21 cellular contexts compared by ENCODE assay signal in genomic region chr2:231397928-231398294, GRCh38. TPM values are rescaled to one million over a fixed set of nuclear protein-coding genes. Genes with fewer than 3 reads are reported as not detected.
A peak's percentile ranks its signal among the peaks of the same experiment; 100 is the strongest.
DNase-seq lines count a peak whose midpoint lies in the region; ATAC-seq, FAIRE-seq and TF ChIP-seq lines count a peak whose summit lies in the region.
"Had no signal": no experiment of that assay in that cellular context is flagged by ENCODE, and none has a peak within 500 bp of the region (broad histone marks: within the 10 kb centered on the region; RNA-seq: fewer than 3 reads in every experiment).

No MANE protein-coding gene starts in this region.

- H3K9me3 ChIP-seq in kidney (ENCODE audit: control insufficient read depth in 1 of 2, low read length in 2 of 2) = no peaks in the 10 kb centered on the region
- no peaks in the 10 kb centered on the region for H3K9me3 ChIP-seq in tibial artery
- H3K9me3 ChIP-seq: BE2C had no signal

- peak overlapping the region; percentile 62 for H3K27ac ChIP-seq in caudate nucleus (ENCODE audit: low read depth, low read length)
- H3K27ac ChIP-seq in kidney (ENCODE audit: low read depth in 2 of 2, low read length in 2 of 2) = no peak overlapping the region
- no peak overlapping the region for H3K27ac ChIP-seq in rectal smooth muscle tissue (ENCODE audit: low read depth, low read length)
- H3K27ac ChIP-seq in tibial artery = no peak overlapping the region
- H3K27ac ChIP-seq: 22Rv1 had no signal

- TF ChIP-seq CTCF in kidney (IDR thresholded peaks at IDR 0.05; ENCODE audit: borderline replicate concordance, extremely low read depth, insufficient read depth) (no peak), tibial artery (IDR thresholded peaks at IDR 0.05) (no peak)

- H3K27me3 ChIP-seq in rectal smooth muscle tissue (ENCODE audit: control insufficient read depth, insufficient read depth, low read length) (no peaks in the 10 kb centered on the region), tibial artery (peaks cover 0 to 30% of the 10 kb centered on the region in 2 donors)
- H3K27me3 ChIP-seq: BE2C had no signal

- H3K9ac ChIP-seq in kidney (ENCODE audit: low read length in 2 of 2) (no peak overlapping the region), rectal smooth muscle tissue (ENCODE audit: low read length) (no peak overlapping the region)

- no peak for FAIRE-seq in kidney (lab: Jason Lieb, UNC)
- FAIRE-seq: GM12878 had no signal

- DNase-seq in Right ventricle myocardium superior (peak; percentile 22), Right ventricle myocardium inferior (ENCODE audit: missing footprints) (no peak), caudate nucleus (lab: John Stamatoyannopoulos, UW) (no peak), kidney (peak; percentile 60), HT-29 (ENCODE audit: low spot score) (no peak), tibial artery (no peak), sciatic nerve (ENCODE audit: low spot score) (no peak)
- DNase-seq: BE2C; CD4-positive, CD25-positive, alpha-beta regulatory T cell; COR-L47; GOT3; Karpas-422; NCI-H1417 treated with DMSO at 0.1 percent for 48 hours; NCI-H187 treated with DMSO at 0.1 percent for 48 hours; NCI-H2227 treated with DMSO at 0.1 percent for 48 hours; NCI-H524 treated with DMSO at 0.1 percent for 48 hours; PC-3 had no signal

- H3K4me1 ChIP-seq in kidney (ENCODE audit: control insufficient read depth in 1 of 2, insufficient read depth in 1 of 2, low read depth in 1 of 2, low read length in 2 of 2) (peaks cover 0 to 8% of the 10 kb centered on the region in 2 donors), rectal smooth muscle tissue (ENCODE audit: control insufficient read depth, insufficient read depth, low read length) (peaks cover 3% of the 10 kb centered on the region), tibial artery (peaks cover 0 to 40% (median 29%) of the 10 kb centered on the region in 4 donors)

- ATAC-seq in Right ventricle myocardium superior (ENCODE audit: poor library complexity) (no peak), Right ventricle myocardium inferior (no peak), sciatic nerve (no peak)
- ATAC-seq: GM12878, PC-3 had no signal

- intact Hi-C loops in Right ventricle myocardium superior (cut with DNase I) (loop anchor here (5.0 kb wide), 1 partner anchor 101 kb away; no protein-coding TSS in a partner anchor), Right ventricle myocardium inferior (cut with DNase I) (loop anchor here (5.0 kb wide), 1 partner anchor 36 kb away; no protein-coding TSS in a partner anchor), kidney (cut with DNase I) (no loop called here), tibial artery (cut with DNase I; ENCODE audit: low total_unique reads) (no loop called here), sciatic nerve (cut with DNase I) (loop anchor here (10.0 kb wide), 1 partner anchor 103 kb away; no protein-coding TSS in a partner anchor)

- no peaks in the 10 kb centered on the region for H3K36me3 ChIP-seq in kidney (ENCODE audit: control insufficient read depth in 1 of 2, insufficient read depth in 2 of 2, low read length in 2 of 2)
- H3K36me3 ChIP-seq in rectal smooth muscle tissue (ENCODE audit: control insufficient read depth, insufficient read depth, low read length) = no peaks in the 10 kb centered on the region
- H3K36me3 ChIP-seq in tibial artery = peaks cover 0 to 12% (median 0%) of the 10 kb centered on the region in 3 donors
- H3K36me3 ChIP-seq: BE2C had no signal

- H3K4me3 ChIP-seq in kidney (ENCODE audit: low read length in 2 of 2) = no peak overlapping the region
- H3K4me3 ChIP-seq in rectal smooth muscle tissue (ENCODE audit: low read length) = peak overlapping the region; percentile 10
- H3K4me3 ChIP-seq in tibial artery = no peak overlapping the region
- H3K4me3 ChIP-seq: GM12878 had no signal

RNA-seq across cellular contexts. Expression of gene B3GNT7, which starts 2.4 kb away (rescaled TPM):
- total RNA-seq in Right ventricle myocardium superior (7.7 TPM), Right ventricle myocardium inferior (9.1 TPM), kidney (9.3 TPM), sciatic nerve (4.2 TPM)
- 2.4 TPM for polyA plus RNA-seq in kidney (ENCODE audit: insufficient read depth, low read depth, low replicate concordance)
- total RNA-seq in HT-29 (2014; rRNA removed; shearing (Covaris generic)) = 3.2 and 3.6 TPM in 2 replicates
- total RNA-seq: CD4-positive, CD25-positive, alpha-beta regulatory T cell; MCF 10A had no signal
- polyA plus RNA-seq: CD4-positive, CD25-positive, alpha-beta regulatory T cell had no signal

Comparison
In these comparisons a context has a peak if more than half of its experiments do, and no peak if none do; other contexts are left out.
1. DNase-seq: peak in Right ventricle myocardium superior (single experiment) and kidney (single experiment); none in Right ventricle myocardium inferior (single experiment), caudate nucleus (0 of 61), HT-29 (single experiment), tibial artery (0 of 2) and sciatic nerve (single experiment).
2. intact Hi-C loops: an anchor here in Right ventricle myocardium superior (5.0 kb wide), Right ventricle myocardium inferior (5.0 kb wide) and sciatic nerve (10.0 kb wide); none called in kidney and tibial artery.